ENCODE assay signal across 8 cellular contexts in genomic region chr17:42679492-42680330, GRCh38. TPM values are rescaled to one million over a fixed set of nuclear protein-coding genes. Genes with fewer than 3 reads are reported as not detected.
DNase-seq lines count a peak whose midpoint lies in the region; ATAC-seq and TF ChIP-seq lines count a peak whose summit lies in the region.

No MANE protein-coding gene starts in this region.

- DNase-seq in EL, result peak; percentile 83
- DNase-seq in HuH-7.5 (ENCODE audit: low spot score), result peak; percentile 90
- DNase-seq in RKO (ENCODE audit: low spot score), result peak; percentile 87
- peak; percentile 77 for DNase-seq in activated naive CD4-positive, alpha-beta T cell treated with anti-CD3 and anti-CD28 coated beads, Interleukin-2, amount 50 U/mL, for 16 hours
- peak; percentile 84 for DNase-seq in germinal center (ENCODE audit: low spot score)
- peak; percentile 86 for DNase-seq in type B pancreatic cell (ENCODE audit: extremely low spot score, unreplicated experiment)

- H3K4me3 Mint-ChIP-seq in type B pancreatic cell, result peak overlapping the region; percentile 97

- TF ChIP-seq CTCF in neutrophil (IDR thresholded peaks at IDR 0.05) (peak; percentile 91), type B pancreatic cell (conservative IDR thresholded peaks at IDR 0.05) (peak; percentile 94)

- no peaks in the 10 kb centered on the region for H3K36me3 Mint-ChIP-seq in type B pancreatic cell

- ATAC-seq in HG03457 (IDR thresholded peaks at IDR 0.05; ENCODE audit: unreplicated experiment), result no peak

- peaks cover 39% of the 10 kb centered on the region for H3K4me1 Mint-ChIP-seq in type B pancreatic cell (ENCODE audit: unreplicated experiment)

- peak overlapping the region; percentile 73 for H3K27ac ChIP-seq in neutrophil

- peaks cover 13% of the 10 kb centered on the region for H3K27me3 Mint-ChIP-seq in type B pancreatic cell

- H3K4me1 ChIP-seq in neutrophil (ENCODE audit: control insufficient read depth in 1 of 2, insufficient read depth in 1 of 2, low read depth in 1 of 2, low read length in 1 of 2), result peaks cover 62 to 72% of the 10 kb centered on the region in 2 experiments

- H3K9me3 ChIP-seq in neutrophil, result no peaks in the 10 kb centered on the region

- peak overlapping the region; percentile 98 for H3K27ac Mint-ChIP-seq in type B pancreatic cell

- no peaks in the 10 kb centered on the region for H3K9me3 Mint-ChIP-seq in type B pancreatic cell

- H3K27me3 ChIP-seq in neutrophil, result peaks cover 72% of the 10 kb centered on the region

- H3K36me3 ChIP-seq in neutrophil, result no peaks in the 10 kb centered on the region

- peak overlapping the region; percentile 75 to 80 for H3K4me3 ChIP-seq in neutrophil (ENCODE audit: low read depth in 1 of 2, low read length in 1 of 2)

RNA-seq across cellular contexts. Expression of gene CCR10, which starts 1.9 kb away (rescaled TPM):
- 1.2 TPM in 1 of 2 replicates, not detected in the other for total RNA-seq in type B pancreatic cell (ENCODE audit: low replicate concordance)

RNA-seq across cellular contexts. Expression of gene CNTNAP1, which starts 2.6 kb away (rescaled TPM):
- 1.00 and 17.8 TPM in 2 replicates for total RNA-seq in type B pancreatic cell (ENCODE audit: low replicate concordance)

RNA-seq across cellular contexts. Expression of gene PLEKHH3, which starts 2.9 kb away (rescaled TPM):
- 29.1 and 60.5 TPM in 2 replicates for total RNA-seq in type B pancreatic cell (ENCODE audit: low replicate concordance)

RNA-seq across cellular contexts. Expression of gene TUBG2, which starts 20.6 kb away (rescaled TPM):
- total RNA-seq in type B pancreatic cell (ENCODE audit: low replicate concordance), result 18.0 and 24.4 TPM in 2 replicates
